Comparison of ENCODE assay signal across 8 cellular contexts in genomic region chr6:119742188-119742803, GRCh38.
A peak's percentile ranks its signal among the peaks of the same experiment; 100 is the strongest.
DNase-seq lines count a peak whose midpoint lies in the region; ATAC-seq and TF ChIP-seq lines count a peak whose summit lies in the region.

No MANE protein-coding gene starts in this region.

- no peaks in the 10 kb centered on the region for H3K27me3 ChIP-seq in BJ (ENCODE audit: control insufficient read depth, insufficient read depth, low read length)
- H3K27me3 ChIP-seq in neural cell (ENCODE audit: insufficient read depth, low read depth, low read length) = no peaks in the 10 kb centered on the region
- no peaks in the 10 kb centered on the region for H3K27me3 ChIP-seq in tibial artery

- H3K79me2 ChIP-seq in neural cell (replicated peaks; ENCODE audit: insufficient read depth, low read length) = no peaks in the 10 kb centered on the region

- TF ChIP-seq CTCF in BJ (IDR thresholded peaks at IDR 0.05; ENCODE audit: insufficient read depth, low read depth, low read length) (peak; percentile 75), fibroblast of mammary gland (conservative IDR thresholded peaks at IDR 0.05; ENCODE audit: control insufficient read depth, insufficient read depth, low read depth, low read length) (peak; percentile 94), neural cell (IDR thresholded peaks at IDR 0.05; ENCODE audit: poor library complexity, severe bottlenecking) (peak; percentile 65), tibial artery (IDR thresholded peaks at IDR 0.05) (peak; percentile 41 to 44)

- no peaks in the 10 kb centered on the region for H3K36me3 ChIP-seq in BJ (ENCODE audit: control insufficient read depth, insufficient read depth, low read length)
- H3K36me3 ChIP-seq in neural cell (ENCODE audit: insufficient read depth, low read length) = no peaks in the 10 kb centered on the region
- H3K36me3 ChIP-seq in tibial artery = no peaks in the 10 kb centered on the region

- no peaks in the 10 kb centered on the region for H3F3A ChIP-seq in neural cell (ENCODE audit: insufficient read depth, low read length, poor library complexity, severe bottlenecking)

- no peak for TF ChIP-seq EP300 in neural cell (conservative IDR thresholded peaks at IDR 0.05; ENCODE audit: poor library complexity, severe bottlenecking)

- DNase-seq in BJ (ENCODE audit: low read depth) (no peak), NCI-H748 treated with DMSO at 0.1 percent for 48 hours (lab: John Stamatoyannopoulos, UW) (peak; percentile 68), fibroblast of mammary gland (ENCODE audit: low read depth) (peak; percentile 63), tibial artery (peak; percentile 67 to 81)
- peak; percentile 54 for DNase-seq in activated CD8-positive, alpha-beta memory T cell treated with anti-CD3 and anti-CD28 coated beads, Interleukin-2, amount 50 U/mL, for 4 hours

- H3K9me3 ChIP-seq in neural cell (ENCODE audit: low read length) = no peaks in the 10 kb centered on the region
- H3K9me3 ChIP-seq in tibial artery = no peaks in the 10 kb centered on the region

- no peaks in the 10 kb centered on the region for H3K4me1 ChIP-seq in tibial artery

- H3K27ac ChIP-seq in neural cell (ENCODE audit: low read length) (no peak overlapping the region), tibial artery (no peak overlapping the region)

- intact Hi-C loops in tibial artery (cut with DNase I; ENCODE audit: low total_unique reads) = no loop called here

- no peak overlapping the region for H2AFZ ChIP-seq in neural cell (ENCODE audit: low read depth, low read length)

- H3K9ac ChIP-seq in neural cell (ENCODE audit: low read length) = no peak overlapping the region

- POLR2A ChIA-PET in BJ (lab: Charles Lee) = no interaction called here

- CTCF ChIA-PET in BJ (lab: Yijun Ruan, JAX) = no interaction called here

- H4K20me1 ChIP-seq in neural cell (ENCODE audit: insufficient read depth) = no peaks in the 10 kb centered on the region

- H3K4me3 ChIP-seq in BJ (ENCODE audit: low read depth, low read length) (no peak overlapping the region), fibroblast of mammary gland (ENCODE audit: control insufficient read depth, low read depth, low read length) (no peak overlapping the region), neural cell (ENCODE audit: low read length) (no peak overlapping the region), tibial artery (no peak overlapping the region)

- TF ChIP-seq RAD21 in neural cell (conservative IDR thresholded peaks at IDR 0.05) = peak; percentile 70

- H3K9me2 ChIP-seq in neural cell (ENCODE audit: insufficient read depth, low read length) = no peaks in the 10 kb centered on the region

- no peak overlapping the region for H3K4me2 ChIP-seq in neural cell (ENCODE audit: low read length)

- peak; percentile 93 for ATAC-seq in GM19023 (IDR thresholded peaks at IDR 0.05; ENCODE audit: unreplicated experiment)
- peak; percentile 94 for ATAC-seq in HG03103 (IDR thresholded peaks at IDR 0.05; ENCODE audit: low read depth, unreplicated experiment)

TF ChIP-seq in neural cell, 6 proteins besides CTCF, POLR2A, EP300 and RAD21:
- TF ChIP-seq SMC3 (conservative IDR thresholded peaks at IDR 0.05; ENCODE audit: poor library complexity) = peak; percentile 67
- TF ChIP-seq REST (IDR thresholded peaks at IDR 0.05; ENCODE audit: borderline replicate concordance) = no peak

Comparison
In these comparisons a context has a peak if more than half of its experiments do, and no peak if none do; other contexts are left out.
1. CTCF ChIP-seq: peak in every context shown above with its lines; median percentile 94 in fibroblast of mammary gland; 75 in BJ; 65 in neural cell; 42 in tibial artery.